18 cellular contexts compared by ENCODE assay signal in genomic region chr15:59791079-59791478, GRCh38.
A peak's percentile ranks its signal among the peaks of the same experiment; 100 is the strongest.
DNase-seq lines count a peak whose midpoint lies in the region; ATAC-seq and TF ChIP-seq lines count a peak whose summit lies in the region.
"Had no signal": no experiment of that assay in that cellular context is flagged by ENCODE, and none has a peak within 500 bp of the region (broad histone marks: within the 10 kb centered on the region; RNA-seq: fewer than 3 reads in every experiment).

No MANE protein-coding gene starts in this region.

- no peak for ATAC-seq in activated naive CD4-positive, alpha-beta T cell treated with anti-CD3 and anti-CD28 coated beads, Interleukin-2, amount 50 U/mL, for 72 hours
- ATAC-seq in T-helper 17 cell (no peak), GM18858 (IDR thresholded peaks at IDR 0.05; ENCODE audit: unreplicated experiment) (no peak)
- no peak for ATAC-seq in naive thymus-derived CD8-positive, alpha-beta T cell
- ATAC-seq: GM23338 had no signal

- intact Hi-C loops in uterus (cut with DNase I; ENCODE audit: low total_unique reads), result no loop called here

- DNase-seq in activated naive CD4-positive, alpha-beta T cell treated with anti-CD3 and anti-CD28 coated beads, Interleukin-2, amount 50 U/mL, for 72 hours (ENCODE audit: low spot score in 2 of 2), result no peak
- no peak for DNase-seq in activated naive CD4-positive, alpha-beta T cell (lab: John Stamatoyannopoulos, UW)
- DNase-seq in T-helper 17 cell (no peak), endodermal cell (no peak), uterus (no peak)
- DNase-seq in naive thymus-derived CD8-positive, alpha-beta T cell, result no peak
- DNase-seq: ACHN, C1 segment of cervical spinal cord, DMS153, DMS79, GDM1, HCEC 1CT had no signal

- H3K9me3 ChIP-seq in KOPT-K1 (ENCODE audit: insufficient read depth, low read length, poor library complexity, severe bottlenecking), result peaks cover 19% of the 10 kb centered on the region
- H3K9me3 ChIP-seq in T-helper 17 cell (ENCODE audit: control insufficient read depth, low read length, poor library complexity, severe bottlenecking), result no peaks in the 10 kb centered on the region
- H3K9me3 ChIP-seq in endodermal cell (ENCODE audit: control insufficient read depth, low read length), result peaks cover 13% of the 10 kb centered on the region
- no peaks in the 10 kb centered on the region for H3K9me3 ChIP-seq in uterus
- H3K9me3 ChIP-seq: BE2C had no signal

- H3K27ac Mint-ChIP-seq in activated naive CD4-positive, alpha-beta T cell treated with anti-CD3 and anti-CD28 coated beads, Interleukin-2, amount 50 U/mL, for 72 hours, result peak overlapping the region; percentile 34 to 77
- H3K27ac Mint-ChIP-seq in T-helper 17 cell, result peak overlapping the region; percentile 66
- H3K27ac Mint-ChIP-seq in naive thymus-derived CD8-positive, alpha-beta T cell, result peak overlapping the region in 9 of 10 donors; percentile 29 to 89 (median 78)
- H3K27ac Mint-ChIP-seq in endodermal cell, result no peak overlapping the region
- H3K27ac Mint-ChIP-seq: GM23338 had no signal

- 80 to 100% methylated on average over 4 to 5 of the region's 5 CpGs for WGBS in endodermal cell (ENCODE audit: insufficient coverage in 1 of 2, insufficient read length in 1 of 2), 2 experiments

- peaks cover 0 to 6% of the 10 kb centered on the region in 2 donors for H3K9me3 Mint-ChIP-seq in activated naive CD4-positive, alpha-beta T cell treated with anti-CD3 and anti-CD28 coated beads, Interleukin-2, amount 50 U/mL, for 72 hours
- H3K9me3 Mint-ChIP-seq in naive thymus-derived CD8-positive, alpha-beta T cell, result peaks cover 0 to under 1% (median 0%) of the 10 kb centered on the region in 9 donors
- H3K9me3 Mint-ChIP-seq in endodermal cell, result peaks cover 7% of the 10 kb centered on the region

- H3K4me1 Mint-ChIP-seq in T-helper 17 cell, result peaks cover 42% of the 10 kb centered on the region
- peaks cover 24 to 63% (median 54%) of the 10 kb centered on the region in 4 donors for H3K4me1 Mint-ChIP-seq in naive thymus-derived CD8-positive, alpha-beta T cell
- peaks cover 30% of the 10 kb centered on the region for H3K4me1 Mint-ChIP-seq in endodermal cell

- TF ChIP-seq CTCF in endodermal cell (conservative IDR thresholded peaks at IDR 0.05), result no peak
- no peak for TF ChIP-seq CTCF in uterus (IDR thresholded peaks at IDR 0.05)

- POLR2A ChIA-PET in naive thymus-derived CD8-positive, alpha-beta T cell (lab: Charles Lee), result interaction anchor here (1.4 to 3.0 kb wide), 2 partner anchors 12 to 21 kb away, joined by 4 to 39 read pairs; no protein-coding TSS in a partner anchor

- H3K4me3 Mint-ChIP-seq in T-helper 17 cell (peak overlapping the region; percentile 33), endodermal cell (no peak overlapping the region)
- peak overlapping the region in 6 of 10 donors; percentile 31 to 58 (median 44) for H3K4me3 Mint-ChIP-seq in naive thymus-derived CD8-positive, alpha-beta T cell
- H3K4me3 Mint-ChIP-seq: GM23338 had no signal

- H3K36me3 Mint-ChIP-seq in activated naive CD4-positive, alpha-beta T cell treated with anti-CD3 and anti-CD28 coated beads, Interleukin-2, amount 50 U/mL, for 72 hours, result no peaks in the 10 kb centered on the region
- H3K36me3 Mint-ChIP-seq in T-helper 17 cell (ENCODE audit: low read depth) (no peaks in the 10 kb centered on the region), endodermal cell (ENCODE audit: low read depth) (no peaks in the 10 kb centered on the region)
- H3K36me3 Mint-ChIP-seq in naive thymus-derived CD8-positive, alpha-beta T cell, result no peaks in the 10 kb centered on the region
- H3K36me3 Mint-ChIP-seq: CD4-positive, CD25-positive, alpha-beta regulatory T cell had no signal

- TF ChIP-seq POLR2A in uterus (IDR thresholded peaks at IDR 0.05), result no peak

- H3K27me3 Mint-ChIP-seq in T-helper 17 cell, result no peaks in the 10 kb centered on the region
- peaks cover 0 to 2% (median 0%) of the 10 kb centered on the region in 5 donors for H3K27me3 Mint-ChIP-seq in naive thymus-derived CD8-positive, alpha-beta T cell
- H3K27me3 Mint-ChIP-seq in endodermal cell (ENCODE audit: insufficient read depth), result peaks cover 8% of the 10 kb centered on the region

- no peak overlapping the region for H3K9ac ChIP-seq in endodermal cell (ENCODE audit: extremely low read depth, low read length, poor library complexity, severe bottlenecking)

- H3K27me3 ChIP-seq in endodermal cell (ENCODE audit: control insufficient read depth, insufficient read depth, low read length, poor library complexity, severe bottlenecking) (no peaks in the 10 kb centered on the region), uterus (no peaks in the 10 kb centered on the region)

- H3K27ac ChIP-seq in KOPT-K1 (ENCODE audit: low read depth, low read length, poor library complexity, severe bottlenecking), result peak overlapping the region; percentile 83
- no peak overlapping the region for H3K27ac ChIP-seq in endodermal cell (ENCODE audit: low read depth, low read length)
- no peak overlapping the region for H3K27ac ChIP-seq in uterus
- H3K27ac ChIP-seq: HL-60 had no signal

- no peaks in the 10 kb centered on the region for H3K36me3 ChIP-seq in KOPT-K1 (ENCODE audit: insufficient read depth, low read length)
- H3K36me3 ChIP-seq in endodermal cell (ENCODE audit: control insufficient read depth, insufficient read depth, low read length), result no peaks in the 10 kb centered on the region
- H3K36me3 ChIP-seq in uterus, result no peaks in the 10 kb centered on the region
- H3K36me3 ChIP-seq: BE2C had no signal

- H3K4me3 ChIP-seq in endodermal cell (ENCODE audit: low read length), result no peak overlapping the region
- H3K4me3 ChIP-seq in uterus, result no peak overlapping the region
- H3K4me3 ChIP-seq: GM23338 had no signal

- H3K4me1 ChIP-seq in endodermal cell (ENCODE audit: control insufficient read depth, insufficient read depth, low read length), result peaks cover 15% of the 10 kb centered on the region
- H3K4me1 ChIP-seq in uterus, result no peaks in the 10 kb centered on the region
- H3K4me1 ChIP-seq: BE2C had no signal
